In the genomic region with DNA sequence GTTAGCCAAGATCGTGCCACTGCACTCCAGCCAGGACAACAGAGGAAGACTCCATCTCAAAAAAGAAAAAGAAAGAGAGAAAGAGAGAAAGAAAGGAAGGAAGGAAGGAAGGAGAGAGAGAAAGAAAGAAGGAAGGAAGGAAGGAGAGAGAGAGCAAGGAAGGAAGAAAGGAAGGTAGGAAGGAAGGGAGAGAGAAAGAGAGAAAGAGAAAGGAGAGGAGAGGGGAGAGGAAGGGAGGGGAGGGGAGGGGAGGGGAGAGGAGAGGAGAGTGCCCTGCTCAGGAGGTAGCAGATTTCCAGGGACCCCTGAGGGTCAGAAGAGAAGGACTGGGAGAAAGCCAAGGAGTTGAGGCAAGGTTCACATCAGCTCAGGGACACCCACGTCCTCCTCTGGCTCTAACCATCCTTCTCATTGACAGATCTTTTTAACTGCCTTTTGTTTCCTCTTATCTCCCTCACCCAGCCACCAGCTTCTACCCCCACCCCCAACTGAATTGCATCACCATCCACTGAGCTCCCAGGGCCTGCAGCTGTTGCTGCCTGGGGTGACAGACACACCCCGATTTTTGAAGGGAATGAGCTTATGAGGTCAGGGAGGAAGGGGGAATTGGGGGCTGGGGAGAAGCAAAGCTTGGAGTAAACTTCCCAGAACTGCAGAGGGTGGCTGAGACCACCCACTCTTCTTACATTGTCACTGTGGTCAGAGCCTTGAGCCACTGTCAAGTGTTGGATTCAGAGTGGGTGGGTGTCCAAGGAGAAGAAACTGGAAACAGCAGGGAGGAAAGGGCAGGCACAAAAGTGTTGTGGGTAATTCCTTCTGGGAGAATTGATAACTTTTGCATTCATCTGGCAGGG, we compare ENCODE assay signal across 1 cellular context.
A peak's percentile ranks its signal among the peaks of the same experiment; 100 is the strongest.
TF ChIP-seq lines count a peak whose summit lies in the region.

No MANE protein-coding gene starts in this region.

TF ChIP-seq in K562, 482 proteins besides CTCF, POLR2A, EP300 and RAD21 (continued from another document):
- TF ChIP-seq, protein P1, sequence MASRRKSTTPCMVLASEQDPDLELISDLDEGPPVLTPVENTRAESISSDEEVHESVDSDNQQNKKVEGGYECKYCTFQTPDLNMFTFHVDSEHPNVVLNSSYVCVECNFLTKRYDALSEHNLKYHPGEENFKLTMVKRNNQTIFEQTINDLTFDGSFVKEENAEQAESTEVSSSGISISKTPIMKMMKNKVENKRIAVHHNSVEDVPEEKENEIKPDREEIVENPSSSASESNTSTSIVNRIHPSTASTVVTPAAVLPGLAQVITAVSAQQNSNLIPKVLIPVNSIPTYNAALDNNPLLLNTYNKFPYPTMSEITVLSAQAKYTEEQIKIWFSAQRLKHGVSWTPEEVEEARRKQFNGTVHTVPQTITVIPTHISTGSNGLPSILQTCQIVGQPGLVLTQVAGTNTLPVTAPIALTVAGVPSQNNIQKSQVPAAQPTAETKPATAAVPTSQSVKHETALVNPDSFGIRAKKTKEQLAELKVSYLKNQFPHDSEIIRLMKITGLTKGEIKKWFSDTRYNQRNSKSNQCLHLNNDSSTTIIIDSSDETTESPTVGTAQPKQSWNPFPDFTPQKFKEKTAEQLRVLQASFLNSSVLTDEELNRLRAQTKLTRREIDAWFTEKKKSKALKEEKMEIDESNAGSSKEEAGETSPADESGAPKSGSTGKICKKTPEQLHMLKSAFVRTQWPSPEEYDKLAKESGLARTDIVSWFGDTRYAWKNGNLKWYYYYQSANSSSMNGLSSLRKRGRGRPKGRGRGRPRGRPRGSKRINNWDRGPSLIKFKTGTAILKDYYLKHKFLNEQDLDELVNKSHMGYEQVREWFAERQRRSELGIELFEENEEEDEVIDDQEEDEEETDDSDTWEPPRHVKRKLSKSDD (conservative IDR thresholded peaks at IDR 0.05; ENCODE audit: low read length), result no peak
- TF ChIP-seq MEF2D (tag; conservative IDR thresholded peaks at IDR 0.05; ENCODE audit: low read depth) (peak; percentile 86), ILK (tag; IDR thresholded peaks at IDR 0.05; ENCODE audit: borderline replicate concordance, low read depth) (0 out of 2 replicates have a peak, but pooled peaks have one; percentile 10), RBM14 (IDR thresholded peaks at IDR 0.05; ENCODE audit: borderline replicate concordance, insufficient read depth, low read depth, low read length) (no peak), SNIP1 (IDR thresholded peaks at IDR 0.05; ENCODE audit: low read depth) (peak; percentile 37; the same call in 1 of the 2 replicates), SMC3 (conservative IDR thresholded peaks at IDR 0.05; ENCODE audit: insufficient read depth, low read depth, low read length) (no peak; the same call in 1 of the 2 replicates)
- TF ChIP-seq, protein P2, sequence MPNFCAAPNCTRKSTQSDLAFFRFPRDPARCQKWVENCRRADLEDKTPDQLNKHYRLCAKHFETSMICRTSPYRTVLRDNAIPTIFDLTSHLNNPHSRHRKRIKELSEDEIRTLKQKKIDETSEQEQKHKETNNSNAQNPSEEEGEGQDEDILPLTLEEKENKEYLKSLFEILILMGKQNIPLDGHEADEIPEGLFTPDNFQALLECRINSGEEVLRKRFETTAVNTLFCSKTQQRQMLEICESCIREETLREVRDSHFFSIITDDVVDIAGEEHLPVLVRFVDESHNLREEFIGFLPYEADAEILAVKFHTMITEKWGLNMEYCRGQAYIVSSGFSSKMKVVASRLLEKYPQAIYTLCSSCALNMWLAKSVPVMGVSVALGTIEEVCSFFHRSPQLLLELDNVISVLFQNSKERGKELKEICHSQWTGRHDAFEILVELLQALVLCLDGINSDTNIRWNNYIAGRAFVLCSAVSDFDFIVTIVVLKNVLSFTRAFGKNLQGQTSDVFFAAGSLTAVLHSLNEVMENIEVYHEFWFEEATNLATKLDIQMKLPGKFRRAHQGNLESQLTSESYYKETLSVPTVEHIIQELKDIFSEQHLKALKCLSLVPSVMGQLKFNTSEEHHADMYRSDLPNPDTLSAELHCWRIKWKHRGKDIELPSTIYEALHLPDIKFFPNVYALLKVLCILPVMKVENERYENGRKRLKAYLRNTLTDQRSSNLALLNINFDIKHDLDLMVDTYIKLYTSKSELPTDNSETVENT (CRISPR knock-in tag; IDR thresholded peaks at IDR 0.05), result peak; percentile 67; the same call in 1 of the 2 replicates
